ENCODE assay signal across 24 cellular contexts in genomic region chr20:34732523-34732922, GRCh38. TPM values are rescaled to one million over a fixed set of nuclear protein-coding genes. Genes with fewer than 3 reads are reported as not detected.
A peak's percentile ranks its signal among the peaks of the same experiment; 100 is the strongest.
DNase-seq lines count a peak whose midpoint lies in the region; ATAC-seq, FAIRE-seq and TF ChIP-seq lines count a peak whose summit lies in the region.
"Had no signal": no experiment of that assay in that cellular context is flagged by ENCODE, and none has a peak within 500 bp of the region (broad histone marks: within the 10 kb centered on the region; RNA-seq: fewer than 3 reads in every experiment).

No MANE protein-coding gene starts in this region.

- DNase-seq in Right ventricle myocardium superior (no peak), Right ventricle myocardium inferior (ENCODE audit: missing footprints) (no peak), esophagus muscularis mucosa (ENCODE audit: extremely low spot score) (no peak), left ventricle myocardium superior (no peak), gastrocnemius medialis (no peak), activated gamma-delta T cell (lab: John Stamatoyannopoulos, UW) (no peak), HFFc6 (no peak), GM12891 (ENCODE audit: insufficient read length, low spot score) (no peak)
- DNase-seq: AML-193; BE2C; Calu3; CD4-positive, alpha-beta memory T cell; COR-L47; DND-41; GM23248; H7; HCEC 1CT had no signal

- no peaks in the 10 kb centered on the region for H3K9me3 ChIP-seq in esophagus muscularis mucosa
- H3K9me3 ChIP-seq in gastrocnemius medialis, result no peaks in the 10 kb centered on the region
- H3K9me3 ChIP-seq: BE2C; BLaER1 treated with 17β-estradiol and CSF1 and Interleukin-3, amounts not matched to agents 10 nM and 100 nM had no signal

- in situ Hi-C loops in gastrocnemius medialis (cut with MboI; ENCODE audit: low sequenced_read_pairs in 4 of 4), result no loop called here

- no peak overlapping the region for H3K4me3 Mint-ChIP-seq in HFFc6
- H3K4me3 Mint-ChIP-seq: CD14-positive monocyte; CD4-positive, alpha-beta memory T cell had no signal

- no peak overlapping the region for H3K27ac Mint-ChIP-seq in HFFc6
- H3K27ac Mint-ChIP-seq: CD14-positive monocyte had no signal

- peaks cover 22% of the 10 kb centered on the region for H3K36me3 Mint-ChIP-seq in HFFc6 (ENCODE audit: low read depth)

- no peak for FAIRE-seq in GM12891 (lab: Jason Lieb, UNC)
- FAIRE-seq: A204.1, G401.6, GM19239, H1 had no signal

- TF ChIP-seq CTCF in esophagus muscularis mucosa (IDR thresholded peaks at IDR 0.05), result no peak
- no peak for TF ChIP-seq CTCF in gastrocnemius medialis (IDR thresholded peaks at IDR 0.05 in 4 of 5, conservative IDR thresholded peaks at IDR 0.05 in 1 of 5)
- no peak for TF ChIP-seq CTCF in HFFc6 (IDR thresholded peaks at IDR 0.05)

- H3K27me3 Mint-ChIP-seq in HFFc6 (ENCODE audit: insufficient read depth), result no peaks in the 10 kb centered on the region; the same call in 1 of the 2 replicates
- H3K27me3 Mint-ChIP-seq: CD4-positive, alpha-beta memory T cell had no signal

- H3K27me3 ChIP-seq in esophagus muscularis mucosa (no peaks in the 10 kb centered on the region), gastrocnemius medialis (no peaks in the 10 kb centered on the region)
- H3K27me3 ChIP-seq: BE2C; BLaER1 treated with 17β-estradiol and CSF1 and Interleukin-3, amounts not matched to agents 10 nM and 100 nM had no signal

- H3K36me3 ChIP-seq in esophagus muscularis mucosa (peaks cover 0 to 61% (median 25%) of the 10 kb centered on the region in 4 donors), gastrocnemius medialis (peaks cover 0 to 19% of the 10 kb centered on the region in 2 donors)

- H3K4me1 ChIP-seq in esophagus muscularis mucosa (peaks cover 4 to 37% (median 19%) of the 10 kb centered on the region in 4 donors), gastrocnemius medialis (peaks cover 36 to 49% of the 10 kb centered on the region in 2 donors)
- H3K4me1 ChIP-seq: BE2C had no signal

- no peak for TF ChIP-seq EP300 in esophagus muscularis mucosa (IDR thresholded peaks at IDR 0.05)

- ATAC-seq in Right ventricle myocardium superior (ENCODE audit: poor library complexity), result peak; percentile 36
- ATAC-seq in Right ventricle myocardium inferior, result no peak
- peak; percentile 29 for ATAC-seq in left ventricle myocardium superior
- peak in 1 of 2 donors; percentile 16 for ATAC-seq in gastrocnemius medialis

- intact Hi-C loops in Right ventricle myocardium superior (cut with DNase I), result no loop called here
- intact Hi-C loops in Right ventricle myocardium inferior (cut with DNase I), result no loop called here
- intact Hi-C loops in esophagus muscularis mucosa (cut with DNase I), result no loop called here
- intact Hi-C loops in left ventricle myocardium superior (cut with micrococcal nuclease), result no loop called here
- intact Hi-C loops in gastrocnemius medialis (cut with DNase I; ENCODE audit: low total_unique reads), result no loop called here

- TF ChIP-seq POLR2A in esophagus muscularis mucosa (IDR thresholded peaks at IDR 0.05; ENCODE audit: low read depth), result no peak
- TF ChIP-seq POLR2A in gastrocnemius medialis (IDR thresholded peaks at IDR 0.05), result no peak
- TF ChIP-seq POLR2A in GM12891 (IDR thresholded peaks at IDR 0.05; ENCODE audit: low read depth, low read length), result no peak

- H3K9me3 Mint-ChIP-seq in HFFc6, result no peaks in the 10 kb centered on the region
- H3K9me3 Mint-ChIP-seq: CD14-positive monocyte; CD4-positive, alpha-beta memory T cell had no signal

- H3K4me3 ChIP-seq in esophagus muscularis mucosa (peak overlapping the region in 1 of 4 donors; percentile 1), gastrocnemius medialis (no peak overlapping the region)
- H3K4me3 ChIP-seq: BLaER1 treated with 17β-estradiol and CSF1 and Interleukin-3, amounts not matched to agents 10 nM and 100 nM; GM23248 had no signal

- WGBS in esophagus muscularis mucosa, result 36% methylated on average over 1 of the region's 1 CpG

- no peaks in the 10 kb centered on the region for H3K4me1 Mint-ChIP-seq in HFFc6 (ENCODE audit: low read depth)
- H3K4me1 Mint-ChIP-seq: CD14-positive monocyte had no signal

- H3K27ac ChIP-seq in esophagus muscularis mucosa (replicated peaks in 1 of 4) (peak overlapping the region in 3 of 4 donors; percentile 33 to 71 (median 56)), gastrocnemius medialis (peak overlapping the region; percentile 61 to 80 (median 79))
- H3K27ac ChIP-seq: 22Rv1; BLaER1 treated with 17β-estradiol and CSF1 and Interleukin-3, amounts not matched to agents 10 nM and 100 nM; GM23248 had no signal

TF ChIP-seq in GM12891, 5 proteins besides CTCF, POLR2A, EP300 and RAD21:
- TF ChIP-seq POU2F2 (IDR thresholded peaks at IDR 0.05; ENCODE audit: low read depth, low read length) (no peak), TAF1 (IDR thresholded peaks at IDR 0.05; ENCODE audit: low read depth, low read length) (no peak), POLR2AphosphoS5 (IDR thresholded peaks at IDR 0.05; ENCODE audit: low read depth, low read length) (no peak), PAX5 (IDR thresholded peaks at IDR 0.05; ENCODE audit: insufficient read depth, low read length, severe bottlenecking) (no peak), SPI1 (IDR thresholded peaks at IDR 0.05; ENCODE audit: low read depth, low read length) (no peak)

RNA-seq across cellular contexts. Expression of gene TP53INP2, which starts 28.4 kb away (rescaled TPM):
- total RNA-seq in Right ventricle myocardium superior (108 TPM), Right ventricle myocardium inferior (113 TPM), esophagus muscularis mucosa (10 to 100 TPM; 37.1 to 73.1 (median 62.5) TPM), left ventricle myocardium superior (146 TPM), gastrocnemius medialis (10 to 100 TPM in 2 of 4 donors, 1 to 10 TPM in 2; 2.9 to 26.7 (median 11.1) TPM)
- total RNA-seq in HFFc6 (2021; fragmentation: NEBNext Ultra II Directional; extraction: Animal tissue kit (Norgen Biotek cat#: 25700)), result 10 to 100 TPM; 14.2 to 23.8 (median 21.3) TPM
- 7.6 TPM for polyA plus RNA-seq in GM12891 (2012; ENCODE audit: low read depth, missing spikeins)

RNA-seq across cellular contexts. Expression of gene PIGU, which starts 55.6 kb away (rescaled TPM):
- total RNA-seq in Right ventricle myocardium superior (10.9 TPM), Right ventricle myocardium inferior (12.9 TPM), esophagus muscularis mucosa (10 to 100 TPM in 1 of 4 donors, 1 to 10 TPM in 3; 9.1 to 10.8 (median 9.5) TPM), left ventricle myocardium superior (14.5 TPM), gastrocnemius medialis (10 to 100 TPM; 12.8 to 14.1 (median 13.7) TPM)
- total RNA-seq in HFFc6 (2021; fragmentation: NEBNext Ultra II Directional; extraction: Animal tissue kit (Norgen Biotek cat#: 25700)), result 10 to 100 TPM; 22.5 to 28.9 (median 24.9) TPM
- polyA plus RNA-seq in GM12891 (2012; ENCODE audit: low read depth, missing spikeins), result 13.6 TPM
